In the genomic region with DNA sequence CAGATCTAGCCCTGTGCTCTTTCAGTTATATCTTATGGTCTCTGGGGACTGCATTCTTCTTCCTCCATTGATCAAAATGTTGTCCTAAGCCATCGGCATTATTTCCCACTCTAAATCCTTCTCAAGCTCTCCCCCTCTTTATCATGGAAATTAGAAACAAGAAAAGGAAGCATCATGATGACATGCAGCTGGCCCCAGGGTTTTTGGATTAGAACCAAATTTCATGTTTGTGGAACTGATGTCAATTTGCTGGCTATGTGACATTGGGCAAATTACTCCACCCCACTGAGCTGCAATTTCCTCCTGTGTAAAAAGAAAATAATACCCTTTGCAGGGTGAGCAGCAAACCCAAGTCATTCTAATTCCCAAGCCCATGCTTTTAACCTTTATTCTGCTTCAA, we compare ENCODE assay signal across 14 cellular contexts. TPM values are rescaled to one million over a fixed set of nuclear protein-coding genes. Genes with fewer than 3 reads are reported as not detected.
DNase-seq lines count a peak whose midpoint lies in the region; TF ChIP-seq lines count a peak whose summit lies in the region.
"Had no signal": no experiment of that assay in that cellular context is flagged by ENCODE, and none has a peak within 500 bp of the region (broad histone marks: within the 10 kb centered on the region; RNA-seq: fewer than 3 reads in every experiment).

No MANE protein-coding gene starts in this region.

- no peaks in the 10 kb centered on the region for H3K9me2 ChIP-seq in hepatocyte (replicated peaks; ENCODE audit: insufficient read depth)

- H3K27ac ChIP-seq in hepatocyte: no peak overlapping the region
- H3K27ac ChIP-seq: ascending aorta had no signal

- H3K4me2 ChIP-seq in hepatocyte: no peak overlapping the region

- DNase-seq in DMS79 (lab: John Stamatoyannopoulos, UW): peak; percentile 70
- peak; percentile 66 for DNase-seq in NCI-H1105 (lab: John Stamatoyannopoulos, UW)
- peak; percentile 97 for DNase-seq in NCI-H69 (lab: John Stamatoyannopoulos, UW)
- DNase-seq in fibroblast of the aortic adventitia (ENCODE audit: low read depth): peak; percentile 9
- no peak for DNase-seq in hepatocyte (ENCODE audit: low spot score)
- no peak for DNase-seq in LoVo (ENCODE audit: low spot score)
- no peak for DNase-seq in HT-29 (ENCODE audit: low spot score)
- DNase-seq: activated CD8-positive, alpha-beta T cell treated with anti-CD3 and anti-CD28 coated beads for 36 hours; CD4-positive, CD25-positive, alpha-beta regulatory T cell; KG1; NCI-H82; SHP77 treated with DMSO at 0.1 percent for 48 hours; stimulated activated naive CD4-positive, alpha-beta T cell had no signal

- H3K9me3 ChIP-seq in hepatocyte (ENCODE audit: low read depth): no peaks in the 10 kb centered on the region
- H3K9me3 ChIP-seq: ascending aorta had no signal

- H4K20me1 ChIP-seq in hepatocyte (ENCODE audit: insufficient read depth, poor library complexity, severe bottlenecking): no peaks in the 10 kb centered on the region

- WGBS in hepatocyte (ENCODE audit: low lambda C conversion rate, missing lambda C conversion rate): 47% methylated on average over 1 of the region's 1 CpG

- H3K79me2 ChIP-seq in hepatocyte: no peaks in the 10 kb centered on the region

- H3K4me3 ChIP-seq in fibroblast of the aortic adventitia (ENCODE audit: low read depth, low read length) (no peak overlapping the region), hepatocyte (no peak overlapping the region)
- H3K4me3 ChIP-seq: ascending aorta had no signal

- H3K27me3 ChIP-seq in hepatocyte: no peaks in the 10 kb centered on the region
- H3K27me3 ChIP-seq: ascending aorta had no signal

- H2AFZ ChIP-seq in hepatocyte: no peak overlapping the region

- TF ChIP-seq CTCF in fibroblast of the aortic adventitia (IDR thresholded peaks at IDR 0.05; ENCODE audit: insufficient read depth, low read length) (no peak), hepatocyte (IDR thresholded peaks at IDR 0.05; ENCODE audit: poor library complexity) (no peak)

- no peaks in the 10 kb centered on the region for H3K36me3 ChIP-seq in hepatocyte (replicated peaks; ENCODE audit: insufficient read depth, low read depth)
- H3K36me3 ChIP-seq: ascending aorta had no signal

- no peaks in the 10 kb centered on the region for H3K4me1 ChIP-seq in hepatocyte (ENCODE audit: insufficient read depth)
- H3K4me1 ChIP-seq: ascending aorta had no signal

RNA-seq across cellular contexts. Expression of a gene that starts 39.5 kb away (rescaled TPM):
- 13.5 and 75.3 TPM in 2 replicates for total RNA-seq in fibroblast of the aortic adventitia (ENCODE audit: low replicate concordance)
- total RNA-seq in hepatocyte: 65.4 and 82.2 TPM in 2 replicates
- polyA plus RNA-seq in hepatocyte: 12.3 and 14.4 TPM in 2 replicates
- 12.5 and 17.1 TPM in 2 replicates for total RNA-seq in HT-29 (2014; rRNA removed; shearing (Covaris generic))

RNA-seq across cellular contexts. Expression of a gene that starts 39.6 kb away (rescaled TPM):
- total RNA-seq in fibroblast of the aortic adventitia (ENCODE audit: low replicate concordance): 34.7 and 39.3 TPM in 2 replicates
- 19.7 and 22.8 TPM in 2 replicates for total RNA-seq in hepatocyte
- polyA plus RNA-seq in hepatocyte: 12.0 and 13.0 TPM in 2 replicates
- 3.9 and 5.8 TPM in 2 replicates for total RNA-seq in HT-29 (2014; rRNA removed; shearing (Covaris generic))

Comparison
In these comparisons a context has a peak if more than half of its experiments do, and no peak if none do; other contexts are left out.
1. DNase-seq: peak in DMS79 (single experiment), NCI-H1105 (single experiment), NCI-H69 (single experiment) and fibroblast of the aortic adventitia (single experiment); none in hepatocyte (single experiment), LoVo (single experiment) and HT-29 (single experiment).